12 cellular contexts compared by ENCODE assay signal in the genomic region with DNA sequence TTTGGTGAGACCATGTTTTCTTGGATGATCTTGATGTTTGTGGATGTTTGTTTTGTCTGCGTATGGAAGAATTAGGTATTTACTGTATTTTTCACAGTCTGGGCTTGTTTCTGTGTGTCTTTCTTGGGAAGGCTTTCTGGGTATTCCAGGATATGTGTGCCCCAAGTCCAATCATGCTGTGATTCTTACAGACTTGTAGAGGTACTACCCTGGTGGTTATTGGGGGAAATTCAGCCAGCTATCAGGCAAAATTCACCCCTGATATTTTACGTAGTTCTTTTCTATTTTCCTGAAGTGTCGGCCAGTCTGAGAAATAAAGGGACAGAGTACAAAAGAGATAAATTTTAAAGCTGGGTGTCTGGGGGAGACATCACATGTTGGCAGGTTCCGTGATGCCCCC. TPM values are rescaled to one million over a fixed set of nuclear protein-coding genes. Genes with fewer than 3 reads are reported as not detected.
DNase-seq lines count a peak whose midpoint lies in the region; ATAC-seq and TF ChIP-seq lines count a peak whose summit lies in the region.
"Had no signal": no experiment of that assay in that cellular context is flagged by ENCODE, and none has a peak within 500 bp of the region (broad histone marks: within the 10 kb centered on the region; RNA-seq: fewer than 3 reads in every experiment).

No MANE protein-coding gene starts in this region.

- no peak overlapping the region for H3K27ac ChIP-seq in GM23338 (ENCODE audit: low read depth)
- H3K27ac ChIP-seq: cardiac muscle cell had no signal

- peaks cover 27% of the 10 kb centered on the region for H3K4me1 Mint-ChIP-seq in GM23338
- H3K4me1 Mint-ChIP-seq in mesothelial cell of epicardium: peaks cover 30% of the 10 kb centered on the region

- H4K20me1 ChIP-seq in GM23338 (replicated peaks; ENCODE audit: insufficient read depth): no peaks in the 10 kb centered on the region

- H3K9me2 ChIP-seq in GM23338 (ENCODE audit: insufficient read depth): no peaks in the 10 kb centered on the region

- H3K4me3 Mint-ChIP-seq in GM23338: no peak overlapping the region
- no peak overlapping the region for H3K4me3 Mint-ChIP-seq in mesothelial cell of epicardium

- H3K36me3 Mint-ChIP-seq in GM23338 (ENCODE audit: low read depth) (no peaks in the 10 kb centered on the region), mesothelial cell of epicardium (peaks cover 3% of the 10 kb centered on the region)

- no peaks in the 10 kb centered on the region for H3K27me3 ChIP-seq in GM23338 (ENCODE audit: insufficient read depth)
- H3K27me3 ChIP-seq: cardiac muscle cell had no signal

- H3K4me1 ChIP-seq in GM23338 (ENCODE audit: insufficient read depth): peaks cover 19% of the 10 kb centered on the region

- peaks cover 22% of the 10 kb centered on the region for H3K27me3 Mint-ChIP-seq in GM23338 (ENCODE audit: insufficient read depth, low read depth, poor library complexity)
- no peaks in the 10 kb centered on the region for H3K27me3 Mint-ChIP-seq in mesothelial cell of epicardium (ENCODE audit: low read depth)

- no peaks in the 10 kb centered on the region for H3K79me2 ChIP-seq in GM23338 (replicated peaks; ENCODE audit: insufficient read depth)

- H3K27ac Mint-ChIP-seq in GM23338 (no peak overlapping the region), mesothelial cell of epicardium (peak overlapping the region; percentile 40)

- in situ Hi-C loops in astrocyte of the spinal cord (cut with HindIII; ENCODE audit: low sequenced_read_pairs): no loop called here

- TF ChIP-seq CTCF in GM23338 (conservative IDR thresholded peaks at IDR 0.05; ENCODE audit: low read depth in 2 of 2) (peak in 1 of 2 experiments; percentile 54; a peak in 2 of 4 replicates), astrocyte of the spinal cord (IDR thresholded peaks at IDR 0.05; ENCODE audit: low read depth, low read length) (peak; percentile 21), mesothelial cell of epicardium (IDR thresholded peaks at IDR 0.05; ENCODE audit: unreplicated experiment) (peak; percentile 18)

- H2AFZ ChIP-seq in GM23338: no peak overlapping the region

- peak; percentile 26 for DNase-seq in DMS 273 (lab: John Stamatoyannopoulos, UW; ENCODE audit: unreplicated experiment)
- DNase-seq in DMS 273 treated with DMSO at 0.1 percent for 48 hours (lab: John Stamatoyannopoulos, UW): no peak
- DNase-seq in GM23338 (ENCODE audit: low spot score): peak; percentile 32
- DNase-seq in astrocyte of the spinal cord (ENCODE audit: low read depth, low spot score): no peak
- no peak for DNase-seq in mesothelial cell of epicardium (ENCODE audit: low spot score in 2 of 2, unreplicated experiment in 2 of 2)
- no peak for DNase-seq in iPS-NIHi11 (ENCODE audit: low spot score)
- DNase-seq in KG1 (lab: John Stamatoyannopoulos, UW): no peak
- DNase-seq in NCI-H2196 (lab: John Stamatoyannopoulos, UW; ENCODE audit: unreplicated experiment): no peak
- DNase-seq: GOT3, hippocampal formation had no signal

- peaks cover 5% of the 10 kb centered on the region; the same call in 1 of the 3 replicates for H3K9me3 Mint-ChIP-seq in GM23338
- H3K9me3 Mint-ChIP-seq in mesothelial cell of epicardium: peaks cover 14% of the 10 kb centered on the region

- no peak overlapping the region for H3K4me3 ChIP-seq in GM23338
- no peak overlapping the region for H3K4me3 ChIP-seq in astrocyte of the spinal cord (ENCODE audit: low read depth, low read length)
- H3K4me3 ChIP-seq: cardiac muscle cell, lung had no signal

- H3K36me3 ChIP-seq in GM23338 (ENCODE audit: insufficient read depth): no peaks in the 10 kb centered on the region
- H3K36me3 ChIP-seq: cardiac muscle cell had no signal

- H3K4me2 ChIP-seq in GM23338: no peak overlapping the region

- ATAC-seq in GM23338: no peak

- peaks cover 25% of the 10 kb centered on the region; the same call in 1 of the 2 replicates for H3F3A ChIP-seq in GM23338 (replicated peaks; ENCODE audit: low read depth)

TF ChIP-seq in GM23338, 12 proteins besides CTCF, POLR2A, EP300 and RAD21 (continues in another document):
- TF ChIP-seq REST (IDR thresholded peaks at IDR 0.05; ENCODE audit: unreplicated experiment) (no peak), ZNF114 (CRISPR knock-in tag; IDR thresholded peaks at IDR 0.05) (no peak), POLR2AphosphoS5 (IDR thresholded peaks at IDR 0.05; ENCODE audit: low read depth) (no peak)
- TF ChIP-seq, protein P1, sequence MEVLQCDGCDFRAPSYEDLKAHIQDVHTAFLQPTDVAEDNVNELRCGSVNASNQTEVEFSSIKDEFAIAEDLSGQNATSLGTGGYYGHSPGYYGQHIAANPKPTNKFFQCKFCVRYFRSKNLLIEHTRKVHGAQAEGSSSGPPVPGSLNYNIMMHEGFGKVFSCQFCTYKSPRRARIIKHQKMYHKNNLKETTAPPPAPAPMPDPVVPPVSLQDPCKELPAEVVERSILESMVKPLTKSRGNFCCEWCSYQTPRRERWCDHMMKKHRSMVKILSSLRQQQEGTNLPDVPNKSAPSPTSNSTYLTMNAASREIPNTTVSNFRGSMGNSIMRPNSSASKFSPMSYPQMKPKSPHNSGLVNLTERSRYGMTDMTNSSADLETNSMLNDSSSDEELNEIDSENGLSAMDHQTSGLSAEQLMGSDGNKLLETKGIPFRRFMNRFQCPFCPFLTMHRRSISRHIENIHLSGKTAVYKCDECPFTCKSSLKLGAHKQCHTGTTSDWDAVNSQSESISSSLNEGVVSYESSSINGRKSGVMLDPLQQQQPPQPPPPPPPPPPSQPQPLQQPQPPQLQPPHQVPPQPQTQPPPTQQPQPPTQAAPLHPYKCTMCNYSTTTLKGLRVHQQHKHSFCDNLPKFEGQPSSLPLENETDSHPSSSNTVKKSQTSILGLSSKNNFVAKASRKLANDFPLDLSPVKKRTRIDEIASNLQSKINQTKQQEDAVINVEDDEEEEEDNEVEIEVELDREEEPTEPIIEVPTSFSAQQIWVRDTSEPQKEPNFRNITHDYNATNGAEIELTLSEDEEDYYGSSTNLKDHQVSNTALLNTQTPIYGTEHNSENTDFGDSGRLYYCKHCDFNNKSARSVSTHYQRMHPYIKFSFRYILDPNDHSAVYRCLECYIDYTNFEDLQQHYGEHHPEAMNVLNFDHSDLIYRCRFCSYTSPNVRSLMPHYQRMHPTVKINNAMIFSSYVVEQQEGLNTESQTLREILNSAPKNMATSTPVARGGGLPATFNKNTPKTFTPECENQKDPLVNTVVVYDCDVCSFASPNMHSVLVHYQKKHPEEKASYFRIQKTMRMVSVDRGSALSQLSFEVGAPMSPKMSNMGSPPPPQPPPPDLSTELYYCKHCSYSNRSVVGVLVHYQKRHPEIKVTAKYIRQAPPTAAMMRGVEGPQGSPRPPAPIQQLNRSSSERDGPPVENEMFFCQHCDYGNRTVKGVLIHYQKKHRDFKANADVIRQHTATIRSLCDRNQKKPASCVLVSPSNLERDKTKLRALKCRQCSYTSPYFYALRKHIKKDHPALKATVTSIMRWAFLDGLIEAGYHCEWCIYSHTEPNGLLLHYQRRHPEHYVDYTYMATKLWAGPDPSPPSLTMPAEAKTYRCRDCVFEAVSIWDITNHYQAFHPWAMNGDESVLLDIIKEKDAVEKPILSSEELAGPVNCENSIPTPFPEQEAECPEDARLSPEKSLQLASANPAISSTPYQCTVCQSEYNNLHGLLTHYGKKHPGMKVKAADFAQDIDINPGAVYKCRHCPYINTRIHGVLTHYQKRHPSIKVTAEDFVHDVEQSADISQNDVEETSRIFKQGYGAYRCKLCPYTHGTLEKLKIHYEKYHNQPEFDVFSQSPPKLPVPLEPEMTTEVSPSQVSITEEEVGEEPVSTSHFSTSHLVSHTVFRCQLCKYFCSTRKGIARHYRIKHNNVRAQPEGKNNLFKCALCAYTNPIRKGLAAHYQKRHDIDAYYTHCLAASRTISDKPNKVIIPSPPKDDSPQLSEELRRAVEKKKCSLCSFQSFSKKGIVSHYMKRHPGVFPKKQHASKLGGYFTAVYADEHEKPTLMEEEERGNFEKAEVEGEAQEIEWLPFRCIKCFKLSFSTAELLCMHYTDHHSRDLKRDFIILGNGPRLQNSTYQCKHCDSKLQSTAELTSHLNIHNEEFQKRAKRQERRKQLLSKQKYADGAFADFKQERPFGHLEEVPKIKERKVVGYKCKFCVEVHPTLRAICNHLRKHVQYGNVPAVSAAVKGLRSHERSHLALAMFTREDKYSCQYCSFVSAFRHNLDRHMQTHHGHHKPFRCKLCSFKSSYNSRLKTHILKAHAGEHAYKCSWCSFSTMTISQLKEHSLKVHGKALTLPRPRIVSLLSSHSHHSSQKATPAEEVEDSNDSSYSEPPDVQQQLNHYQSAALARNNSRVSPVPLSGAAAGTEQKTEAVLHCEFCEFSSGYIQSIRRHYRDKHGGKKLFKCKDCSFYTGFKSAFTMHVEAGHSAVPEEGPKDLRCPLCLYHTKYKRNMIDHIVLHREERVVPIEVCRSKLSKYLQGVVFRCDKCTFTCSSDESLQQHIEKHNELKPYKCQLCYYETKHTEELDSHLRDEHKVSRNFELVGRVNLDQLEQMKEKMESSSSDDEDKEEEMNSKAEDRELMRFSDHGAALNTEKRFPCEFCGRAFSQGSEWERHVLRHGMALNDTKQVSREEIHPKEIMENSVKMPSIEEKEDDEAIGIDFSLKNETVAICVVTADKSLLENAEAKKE (CRISPR knock-in tag; IDR thresholded peaks at IDR 0.05): no peak

RNA-seq across cellular contexts. Expression of gene ARL4D, which starts 33.4 kb away (rescaled TPM):
- 7.2 and 8.7 TPM in 2 replicates for total RNA-seq in GM23338 (2014; rRNA removed; shearing (Covaris generic))
- 9.5 and 11.5 TPM in 2 replicates for polyA plus RNA-seq in GM23338 (2016; fragmentation: Nextera tagmentation; extraction: Ambion mirVana)
- total RNA-seq in mesothelial cell of epicardium: 7.9 to 8.6 TPM (median 8.1 TPM) in 3 replicates

Comparison
In these comparisons a context has a peak if more than half of its experiments do, and no peak if none do; other contexts are left out.
1. DNase-seq: peak in DMS 273 (single experiment) and GM23338 (single experiment); none in DMS 273 treated with DMSO at 0.1 percent for 48 hours (single experiment), astrocyte of the spinal cord (single experiment), mesothelial cell of epicardium (0 of 2), iPS-NIHi11 (single experiment), KG1 (single experiment) and NCI-H2196 (single experiment).